Comparison of ENCODE assay signal across 1 cellular context in the genomic region with DNA sequence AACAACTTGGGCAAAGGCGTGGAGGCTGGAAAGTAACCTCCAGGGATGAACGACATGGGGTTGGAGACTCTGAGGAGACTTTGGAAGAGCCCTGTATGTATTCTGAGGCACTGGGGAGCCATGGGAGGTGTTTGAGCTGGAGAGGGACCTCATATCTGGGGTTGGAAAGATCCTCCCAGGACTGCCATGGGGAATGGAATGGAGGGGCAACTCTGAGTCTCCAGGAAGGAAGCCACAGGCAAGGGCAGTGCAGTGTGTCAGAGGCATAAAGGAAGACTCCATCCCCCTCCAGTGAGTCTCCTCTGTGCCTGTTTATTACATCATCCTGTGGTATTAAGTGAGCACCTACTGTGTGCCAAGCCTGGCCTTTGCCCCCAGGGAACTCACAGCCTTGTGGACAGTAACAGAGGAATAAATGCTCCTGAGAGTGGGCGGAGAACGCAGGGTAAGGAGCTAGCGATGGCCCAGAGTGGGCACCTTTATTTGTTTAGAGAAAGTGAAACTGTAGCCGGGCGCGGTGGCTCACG.
TF ChIP-seq lines count a peak whose summit lies in the region.

No MANE protein-coding gene starts in this region.

TF ChIP-seq in HCT116, 20 proteins besides CTCF, POLR2A, EP300 and RAD21 (continued from another document):
- TF ChIP-seq, protein P1, sequence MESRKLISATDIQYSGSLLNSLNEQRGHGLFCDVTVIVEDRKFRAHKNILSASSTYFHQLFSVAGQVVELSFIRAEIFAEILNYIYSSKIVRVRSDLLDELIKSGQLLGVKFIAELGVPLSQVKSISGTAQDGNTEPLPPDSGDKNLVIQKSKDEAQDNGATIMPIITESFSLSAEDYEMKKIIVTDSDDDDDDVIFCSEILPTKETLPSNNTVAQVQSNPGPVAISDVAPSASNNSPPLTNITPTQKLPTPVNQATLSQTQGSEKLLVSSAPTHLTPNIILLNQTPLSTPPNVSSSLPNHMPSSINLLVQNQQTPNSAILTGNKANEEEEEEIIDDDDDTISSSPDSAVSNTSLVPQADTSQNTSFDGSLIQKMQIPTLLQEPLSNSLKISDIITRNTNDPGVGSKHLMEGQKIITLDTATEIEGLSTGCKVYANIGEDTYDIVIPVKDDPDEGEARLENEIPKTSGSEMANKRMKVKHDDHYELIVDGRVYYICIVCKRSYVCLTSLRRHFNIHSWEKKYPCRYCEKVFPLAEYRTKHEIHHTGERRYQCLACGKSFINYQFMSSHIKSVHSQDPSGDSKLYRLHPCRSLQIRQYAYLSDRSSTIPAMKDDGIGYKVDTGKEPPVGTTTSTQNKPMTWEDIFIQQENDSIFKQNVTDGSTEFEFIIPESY (IDR thresholded peaks at IDR 0.05; ENCODE audit: extremely low read depth, insufficient replicate concordance, low read length): no peak
- TF ChIP-seq YY1 (IDR thresholded peaks at IDR 0.05; ENCODE audit: extremely low read depth, insufficient replicate concordance, low read depth, low read length) (no peak), SIN3A (IDR thresholded peaks at IDR 0.05; ENCODE audit: low read depth) (no peak), CEBPB (IDR thresholded peaks at IDR 0.05; ENCODE audit: low read depth) (no peak), JUND (IDR thresholded peaks at IDR 0.05) (no peak), ELF1 (IDR thresholded peaks at IDR 0.05; ENCODE audit: borderline replicate concordance, low read depth) (no peak), REST (IDR thresholded peaks at IDR 0.05; ENCODE audit: low read depth) (no peak), CBX3 (IDR thresholded peaks at IDR 0.05; ENCODE audit: low read depth) (no peak)
